In the genomic region with DNA sequence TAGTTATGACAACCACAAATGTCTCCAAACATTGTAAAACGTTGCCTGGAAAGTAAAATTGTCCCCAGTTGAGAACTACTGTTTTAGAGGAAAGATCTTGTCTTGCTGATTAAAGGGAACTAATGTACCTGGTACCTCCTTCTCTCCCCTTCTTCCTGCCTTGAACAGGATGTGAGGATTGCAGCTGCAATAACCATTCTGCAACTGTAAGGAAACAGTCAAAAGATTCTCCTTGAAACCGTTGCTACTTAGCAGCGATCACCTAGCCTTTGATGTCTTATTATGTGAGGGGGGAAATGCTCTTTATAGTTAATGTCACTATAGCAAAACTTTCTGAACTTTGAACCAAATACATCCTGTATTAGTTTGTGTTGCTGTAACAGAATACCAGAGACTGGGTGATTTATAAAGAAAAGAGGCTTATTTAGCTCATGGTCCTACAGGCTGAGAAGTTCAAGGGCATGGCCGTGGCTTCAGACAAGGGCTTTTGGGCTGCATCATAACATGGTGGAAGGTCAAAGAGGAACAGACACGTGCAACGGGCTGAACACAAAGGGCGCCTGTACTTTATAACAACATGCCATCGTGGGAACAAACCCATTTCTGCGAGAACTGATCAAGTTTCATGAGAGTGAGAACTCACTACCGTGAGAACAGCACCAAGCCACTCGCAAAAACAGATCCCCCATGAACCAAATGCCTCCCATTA, we compare ENCODE assay signal across 21 cellular contexts.
"Had no signal": no experiment of that assay in that cellular context is flagged by ENCODE, and none has a peak within 500 bp of the region (broad histone marks: within the 10 kb centered on the region; RNA-seq: fewer than 3 reads in every experiment).

No MANE protein-coding gene starts in this region.

- H3K27ac ChIP-seq: ascending aorta, brain microvascular endothelial cell, esophagus muscularis mucosa, pancreas, psoas muscle, thyroid gland, upper lobe of right lung had no signal

- H3K9me3 ChIP-seq: ascending aorta, esophagus muscularis mucosa, pancreas, psoas muscle, thyroid gland, upper lobe of right lung had no signal

- H3K27me3 ChIP-seq: ascending aorta, brain microvascular endothelial cell, esophagus muscularis mucosa, pancreas, thyroid gland, upper lobe of right lung had no signal

- H3K4me3 ChIP-seq: ascending aorta, esophagus muscularis mucosa, pancreas, psoas muscle, thyroid gland, upper lobe of right lung had no signal

- H3K4me1 ChIP-seq: ascending aorta, pancreas, upper lobe of right lung had no signal

- DNase-seq: activated gamma-delta T cell treated with Interleukin-2 at 50 U/mL for 16 hours; activated T-cell treated with anti-CD3 and anti-CD28 coated beads, Interleukin-2, amount 50 U/mL, for 1 hour; brain microvascular endothelial cell; effector memory CD4-positive, alpha-beta T cell; glutamatergic neuron; hypothalamus; pancreas; psoas muscle; right cardiac atrium; stimulated activated CD4-positive, alpha-beta T cell treated with anti-CD3 and anti-CD28 coated beads, Interleukin-12 subunit alpha, Interleukin-12 subunit beta, amount 100 ng/mL, for 4 hours; stimulated activated CD4-positive, alpha-beta T cell treated with anti-CD3 and anti-CD28 coated beads, Interleukin-4, amount 100 ng/mL, for 4 hours; stimulated activated naive CD8-positive, alpha-beta T cell treated with anti-CD3 and anti-CD28 coated beads, Interleukin-15, Interleukin-2, amounts not matched to agents 100 U/mL and 50 U/mL, for 24 hours; T-helper 9 cell; thyroid gland; upper lobe of right lung had no signal

- ATAC-seq: pancreas; psoas muscle; right cardiac atrium; stimulated activated naive CD8-positive, alpha-beta T cell treated with anti-CD3 and anti-CD28 coated beads, Interleukin-15, Interleukin-2, amounts not matched to agents 100 U/mL and 50 U/mL, for 24 hours; upper lobe of right lung had no signal

- FAIRE-seq: colon, endothelial cell of umbilical vein, frontal cortex, islet of Langerhans, pancreas had no signal

- H3K36me3 ChIP-seq: ascending aorta, brain microvascular endothelial cell, esophagus muscularis mucosa, pancreas, thyroid gland, upper lobe of right lung had no signal
